Comparison of ENCODE assay signal across 34 cellular contexts in genomic region chr10:14700551-14700950, GRCh38.
"Had no signal": no experiment of that assay in that cellular context is flagged by ENCODE, and none has a peak within 500 bp of the region (broad histone marks: within the 10 kb centered on the region; RNA-seq: fewer than 3 reads in every experiment).

No MANE protein-coding gene starts in this region.

- H3K4me3 Mint-ChIP-seq: activated B cell treated with CpG ODN at 0.5 μM for 24 hours; activated CD4-positive, alpha-beta memory T cell treated with anti-CD3 and anti-CD28 coated beads for 36 hours; activated naive CD4-positive, alpha-beta T cell treated with anti-CD3 and anti-CD28 coated beads for 36 hours; activated T-cell treated with anti-CD3 and anti-CD28 coated beads, Interleukin-2, amount 50 U/mL, for 4 hours; activated T-helper 1 cell treated with anti-CD3 and anti-CD28 coated beads, Interleukin-12 subunit alpha, Interleukin-12 subunit beta, Interleukin-2, Interleukin-4 antibody, amounts not matched to agents 30 ng/mL and 10 ng/mL and 1 ng/mL, durations not matched to agents 14 hours and 24 hours and 36 hours; brain had no signal

- H3K27ac Mint-ChIP-seq: activated B cell treated with CpG ODN at 0.5 μM for 24 hours; activated CD4-positive, alpha-beta memory T cell treated with anti-CD3 and anti-CD28 coated beads for 36 hours; activated naive CD4-positive, alpha-beta T cell treated with anti-CD3 and anti-CD28 coated beads for 36 hours; activated naive CD4-positive, alpha-beta T cell treated with anti-CD3 and anti-CD28 coated beads, Interleukin-2, amount 50 U/mL, for 72 hours; activated T-helper 1 cell treated with anti-CD3 and anti-CD28 coated beads, Interleukin-12 subunit alpha, Interleukin-12 subunit beta, Interleukin-2, Interleukin-4 antibody, amounts not matched to agents 30 ng/mL and 10 ng/mL and 1 ng/mL, durations not matched to agents 14 hours and 24 hours and 36 hours had no signal

- H3K27ac ChIP-seq: KMS-11, Peyer's patch, VCaP had no signal

- H3K9me3 Mint-ChIP-seq: activated B cell treated with CpG ODN at 0.5 μM for 24 hours had no signal

- H3K36me3 Mint-ChIP-seq: brain had no signal

- DNase-seq: activated B cell treated with CpG ODN at 0.5 μM for 24 hours; activated CD4-positive, alpha-beta memory T cell treated with anti-CD3 and anti-CD28 coated beads for 36 hours; activated CD4-positive, alpha-beta T cell treated with anti-CD3 and anti-CD28 coated beads for 4 hours; activated CD4-positive, alpha-beta T cell treated with anti-CD3 and anti-CD28 coated beads, Interleukin-2, amount 50 U/mL, for 1 hour; activated CD4-positive, CD25-positive, alpha-beta regulatory T cell treated with anti-CD3 and anti-CD28 coated beads, Interleukin-2, amount 50 U/mL, for 72 hours; activated CD8-positive, alpha-beta memory T cell treated with anti-CD3 and anti-CD28 coated beads, Interleukin-2, amount 50 U/mL, for 4 hours; activated gamma-delta T cell treated with Interleukin-2 at 50 U/mL for 16 hours; activated naive CD4-positive, alpha-beta T cell treated with anti-CD3 and anti-CD28 coated beads for 36 hours; activated T-cell treated with anti-CD3 and anti-CD28 coated beads for 4 hours; activated T-cell treated with anti-CD3 and anti-CD28 coated beads, Interleukin-2, amount 50 U/mL, for 4 hours; MM.1S; MV-4-11; NCI-H1092; NCI-H1436 treated with DMSO at 0.1 percent for 48 hours; NCI-H1694 treated with DMSO at 0.1 percent for 48 hours; NCI-H2029 treated with DMSO at 0.1 percent for 48 hours; NCI-H2107; NCI-H2171; NCI-H510A; NCI-H526; NCI-H774; NK-92 treated with Interleukin-12 subunit alpha and Interleukin-12 subunit beta, amount 100 ng/mL, for 24 hours; PC-3; Peyer's patch; RPMI8226; SW 1271; T-helper 1 cell; T-helper 2 cell; T-helper 9 cell had no signal

- H3K9me3 ChIP-seq: Peyer's patch had no signal

- H3K4me1 Mint-ChIP-seq: brain had no signal

- ATAC-seq: activated naive CD4-positive, alpha-beta T cell treated with anti-CD3 and anti-CD28 coated beads, Interleukin-2, amount 50 U/mL, for 72 hours; activated T-cell treated with anti-CD3 and anti-CD28 coated beads, Interleukin-2, amount 50 U/mL, for 4 hours; PC-3 had no signal

- H3K4me3 ChIP-seq: Peyer's patch had no signal

- H3K27me3 ChIP-seq: Peyer's patch had no signal

- H3K27me3 Mint-ChIP-seq: activated B cell treated with CpG ODN at 0.5 μM for 24 hours; activated CD4-positive, alpha-beta memory T cell treated with anti-CD3 and anti-CD28 coated beads for 36 hours had no signal

- H3K36me3 ChIP-seq: Peyer's patch had no signal

- H3K4me1 ChIP-seq: Peyer's patch had no signal

- H3K4me2 ChIP-seq: KMS-11 had no signal
